ENCODE assay signal across 14 cellular contexts in the genomic region with DNA sequence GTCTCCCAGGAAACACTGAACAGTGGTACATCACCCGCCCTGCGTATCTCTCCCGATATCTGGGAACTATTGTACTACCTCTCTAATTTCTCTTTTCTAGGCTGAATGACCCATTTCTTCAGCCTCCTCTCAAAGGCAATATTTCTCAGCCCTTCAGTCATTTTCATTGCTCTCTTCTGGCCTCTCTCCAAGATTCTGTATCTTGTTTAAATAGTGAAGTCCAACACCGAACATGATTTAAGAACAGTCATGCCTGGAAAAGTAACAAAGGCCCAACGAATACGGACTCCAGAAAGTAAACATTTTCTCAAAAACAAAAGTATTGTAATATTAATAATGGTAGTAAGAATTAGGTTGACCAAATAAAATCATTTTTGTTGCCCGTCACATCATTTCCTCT.
"Had no signal": no experiment of that assay in that cellular context is flagged by ENCODE, and none has a peak within 500 bp of the region (broad histone marks: within the 10 kb centered on the region; RNA-seq: fewer than 3 reads in every experiment).

No MANE protein-coding gene starts in this region.

- H3K9me3 ChIP-seq: adrenal gland, esophagus muscularis mucosa, stomach, testis had no signal

- H3K4me1 ChIP-seq: testis had no signal

- H3K27ac ChIP-seq: adrenal gland, coronary artery, stomach, testis had no signal

- DNase-seq: activated CD4-positive, alpha-beta T cell treated with anti-CD3 and anti-CD28 coated beads for 1 hour; activated CD4-positive, alpha-beta T cell treated with anti-CD3 and anti-CD28 coated beads, Interleukin-2, amount 50 U/mL, for 48 hours; activated CD8-positive, alpha-beta memory T cell treated with anti-CD3 and anti-CD28 coated beads, Interleukin-2, amount 10 ng/mL, durations not matched to agents 7 days and 5 days; activated T-cell treated with anti-CD3 and anti-CD28 coated beads, Interleukin-2, amount 50 U/mL, for 1 hour; adrenal gland; hippocampal formation; natural killer cell; occipital lobe; stimulated activated CD4-positive, alpha-beta T cell treated with anti-CD3 and anti-CD28 coated beads, Interleukin-1b, Interleukin-23, amount 100 ng/mL, for 48 hours; stomach; testis had no signal

- ATAC-seq: activated CD8-positive, alpha-beta memory T cell treated with anti-CD3 and anti-CD28 coated beads, Interleukin-2, amount 10 ng/mL, durations not matched to agents 7 days and 5 days; natural killer cell; sciatic nerve had no signal

- H3K27me3 ChIP-seq: adrenal gland, esophagus muscularis mucosa, stomach, testis had no signal

- H3K4me3 ChIP-seq: adrenal gland, coronary artery, esophagus muscularis mucosa, stomach, testis had no signal
